14 cellular contexts compared by ENCODE assay signal in genomic region chr6:152701081-152701862, GRCh38. TPM values are rescaled to one million over a fixed set of nuclear protein-coding genes. Genes with fewer than 3 reads are reported as not detected.
DNase-seq lines count a peak whose midpoint lies in the region; ATAC-seq and TF ChIP-seq lines count a peak whose summit lies in the region.
"Had no signal": no experiment of that assay in that cellular context is flagged by ENCODE, and none has a peak within 500 bp of the region (broad histone marks: within the 10 kb centered on the region; RNA-seq: fewer than 3 reads in every experiment).

No MANE protein-coding gene starts in this region.

- WGBS in SK-N-SH (ENCODE audit: low lambda C conversion rate) = 49% methylated on average over 7 of the region's 7 CpGs

- peak overlapping the region; percentile 34 for H3K27ac Mint-ChIP-seq in HFFc6
- H3K27ac Mint-ChIP-seq: activated naive CD8-positive, alpha-beta T cell treated with anti-CD3 and anti-CD28 coated beads, Interleukin-2, amount 10 ng/mL, durations not matched to agents 7 days and 5 days had no signal

- CTCF ChIA-PET in SK-N-SH (lab: Yijun Ruan, JAX) = interaction anchor here (1.2 to 3.0 kb wide), 10 partner anchors 10 to 247 kb away, joined by 3 to 9 read pairs (median 5); no protein-coding TSS in a partner anchor

- DNase-seq in HFFc6 (no peak), SK-N-SH (no peak), fibroblast of lung (ENCODE audit: low read depth in 2 of 2) (peak; percentile 21 to 36), renal cortical epithelial cell (ENCODE audit: low read depth) (peak; percentile 3), OCI-M2 (lab: John Stamatoyannopoulos, UW; ENCODE audit: unreplicated experiment) (no peak), hepatic stellate cell (ENCODE audit: low spot score) (no peak)
- DNase-seq: activated naive CD8-positive, alpha-beta T cell treated with anti-CD3 and anti-CD28 coated beads, Interleukin-2, amount 10 ng/mL, durations not matched to agents 7 days and 5 days; Calu3; MG63; NCI-H2171 treated with DMSO at 0.1 percent for 48 hours; transverse colon had no signal

- H3K36me3 ChIP-seq in SK-N-SH (replicated peaks in 1 of 2; ENCODE audit: control insufficient read depth in 1 of 2, insufficient read depth in 2 of 2, low read length in 1 of 2) (no peaks in the 10 kb centered on the region), fibroblast of lung (ENCODE audit: control insufficient read depth, insufficient read depth, low read length) (no peaks in the 10 kb centered on the region)
- H3K36me3 ChIP-seq: MG63, transverse colon had no signal

- H3K27ac ChIP-seq in SK-N-SH (ENCODE audit: low read depth in 2 of 2, low read length in 1 of 2) = peak overlapping the region; percentile 64 to 92
- H3K27ac ChIP-seq in fibroblast of lung (ENCODE audit: insufficient read depth, low read length) = no peak overlapping the region
- H3K27ac ChIP-seq: transverse colon had no signal

- H3F3A ChIP-seq in SK-N-SH (replicated peaks; ENCODE audit: insufficient read depth) = peaks cover 30% of the 10 kb centered on the region

- H4K20me1 ChIP-seq in SK-N-SH (ENCODE audit: insufficient read depth) = no peaks in the 10 kb centered on the region
- no peaks in the 10 kb centered on the region for H4K20me1 ChIP-seq in fibroblast of lung (ENCODE audit: control insufficient read depth, extremely low read depth, insufficient read depth, low read length)

- POLR2A ChIA-PET in SK-N-SH (lab: Yijun Ruan, JAX) = interaction anchor here (0.6 kb wide), 1 partner anchor 230 kb away, joined by 3 read pairs; no protein-coding TSS in a partner anchor

- H2AFZ ChIP-seq in SK-N-SH (ENCODE audit: low read depth) (peak overlapping the region; percentile 43), fibroblast of lung (ENCODE audit: low read length) (no peak overlapping the region)

- H3K4me3 Mint-ChIP-seq in HFFc6 = peak overlapping the region; percentile 60
- H3K4me3 Mint-ChIP-seq: activated naive CD8-positive, alpha-beta T cell treated with anti-CD3 and anti-CD28 coated beads, Interleukin-2, amount 10 ng/mL, durations not matched to agents 7 days and 5 days had no signal

- no peaks in the 10 kb centered on the region for H3K27me3 Mint-ChIP-seq in HFFc6 (ENCODE audit: insufficient read depth)

- peak overlapping the region; percentile 66 for H3K4me2 ChIP-seq in SK-N-SH
- H3K4me2 ChIP-seq in fibroblast of lung (ENCODE audit: extremely low read depth, insufficient read depth, low read length) = no peak overlapping the region

- H3K9me3 ChIP-seq in SK-N-SH (no peaks in the 10 kb centered on the region), fibroblast of lung (ENCODE audit: control insufficient read depth, insufficient read depth, low read depth, low read length) (no peaks in the 10 kb centered on the region)
- H3K9me3 ChIP-seq: MG63, transverse colon had no signal

- H3K9me3 Mint-ChIP-seq in HFFc6 = no peaks in the 10 kb centered on the region
- H3K9me3 Mint-ChIP-seq: activated naive CD8-positive, alpha-beta T cell treated with anti-CD3 and anti-CD28 coated beads, Interleukin-2, amount 10 ng/mL, durations not matched to agents 7 days and 5 days had no signal

- H3K9ac ChIP-seq in SK-N-SH (peak overlapping the region; percentile 80; the same call in 1 of the 2 replicates), fibroblast of lung (ENCODE audit: insufficient read depth, low read length) (no peak overlapping the region)

- peaks cover 87% of the 10 kb centered on the region for H3K4me1 Mint-ChIP-seq in HFFc6 (ENCODE audit: low read depth)
- H3K4me1 Mint-ChIP-seq: activated naive CD8-positive, alpha-beta T cell treated with anti-CD3 and anti-CD28 coated beads, Interleukin-2, amount 10 ng/mL, durations not matched to agents 7 days and 5 days had no signal

- H3K27me3 ChIP-seq in SK-N-SH (ENCODE audit: insufficient read depth) (no peaks in the 10 kb centered on the region), fibroblast of lung (ENCODE audit: control insufficient read depth, insufficient read depth, low read length) (no peaks in the 10 kb centered on the region)
- H3K27me3 ChIP-seq: MG63 had no signal

- H3K4me1 ChIP-seq in SK-N-SH (ENCODE audit: control insufficient read depth in 1 of 2, insufficient read depth in 2 of 2, low read depth in 1 of 2, low read length in 1 of 2) = no peaks in the 10 kb centered on the region; a peak in 2 of 4 replicates
- no peaks in the 10 kb centered on the region for H3K4me1 ChIP-seq in fibroblast of lung (ENCODE audit: control insufficient read depth, extremely low read depth, insufficient read depth, low read length)
- H3K4me1 ChIP-seq: transverse colon had no signal

- TF ChIP-seq EP300 in SK-N-SH (IDR thresholded peaks at IDR 0.05; ENCODE audit: borderline replicate concordance in 1 of 2, low read depth in 1 of 2, low read length in 1 of 2) = no peak

- H3K79me2 ChIP-seq in SK-N-SH (ENCODE audit: insufficient read depth) = peaks cover 73% of the 10 kb centered on the region
- no peaks in the 10 kb centered on the region for H3K79me2 ChIP-seq in fibroblast of lung (ENCODE audit: control insufficient read depth, insufficient read depth, low read length)

- TF ChIP-seq CTCF in HFFc6 (IDR thresholded peaks at IDR 0.05) (no peak; the same call in 1 of the 2 replicates), SK-N-SH (IDR thresholded peaks at IDR 0.05) (peak; percentile 45), fibroblast of lung (conservative IDR thresholded peaks at IDR 0.05 in 1 of 2, IDR thresholded peaks at IDR 0.05 in 1 of 2; ENCODE audit: low read depth in 1 of 2, low read length in 2 of 2) (no peak)

- TF ChIP-seq RAD21 in SK-N-SH (IDR thresholded peaks at IDR 0.05; ENCODE audit: low read length) = peak; percentile 68

- H3K9me2 ChIP-seq in SK-N-SH = no peaks in the 10 kb centered on the region

- H3K4me3 ChIP-seq in SK-N-SH (ENCODE audit: low read depth in 2 of 2, low read length in 1 of 2) (peak overlapping the region in 1 of 2 experiments; percentile 29; a peak in 1 of 4 replicates), fibroblast of lung (replicated peaks in 1 of 4; ENCODE audit: control extremely low read depth in 1 of 4, insufficient read depth in 1 of 4, low read depth in 3 of 4, low read length in 4 of 4) (no peak overlapping the region)
- H3K4me3 ChIP-seq: MG63, transverse colon had no signal

- H3K36me3 Mint-ChIP-seq in HFFc6 (ENCODE audit: low read depth) = no peaks in the 10 kb centered on the region
- H3K36me3 Mint-ChIP-seq: activated naive CD8-positive, alpha-beta T cell treated with anti-CD3 and anti-CD28 coated beads, Interleukin-2, amount 10 ng/mL, durations not matched to agents 7 days and 5 days had no signal

- ATAC-seq in HG03175 (IDR thresholded peaks at IDR 0.05; ENCODE audit: unreplicated experiment) (no peak), GM19035 (IDR thresholded peaks at IDR 0.05; ENCODE audit: unreplicated experiment) (no peak)

TF ChIP-seq in SK-N-SH, 30 proteins besides CTCF, POLR2A, EP300 and RAD21:
- TF ChIP-seq JUND (IDR thresholded peaks at IDR 0.05) (no peak), TCF12 (IDR thresholded peaks at IDR 0.05) (no peak)
- TF ChIP-seq, protein P1, sequence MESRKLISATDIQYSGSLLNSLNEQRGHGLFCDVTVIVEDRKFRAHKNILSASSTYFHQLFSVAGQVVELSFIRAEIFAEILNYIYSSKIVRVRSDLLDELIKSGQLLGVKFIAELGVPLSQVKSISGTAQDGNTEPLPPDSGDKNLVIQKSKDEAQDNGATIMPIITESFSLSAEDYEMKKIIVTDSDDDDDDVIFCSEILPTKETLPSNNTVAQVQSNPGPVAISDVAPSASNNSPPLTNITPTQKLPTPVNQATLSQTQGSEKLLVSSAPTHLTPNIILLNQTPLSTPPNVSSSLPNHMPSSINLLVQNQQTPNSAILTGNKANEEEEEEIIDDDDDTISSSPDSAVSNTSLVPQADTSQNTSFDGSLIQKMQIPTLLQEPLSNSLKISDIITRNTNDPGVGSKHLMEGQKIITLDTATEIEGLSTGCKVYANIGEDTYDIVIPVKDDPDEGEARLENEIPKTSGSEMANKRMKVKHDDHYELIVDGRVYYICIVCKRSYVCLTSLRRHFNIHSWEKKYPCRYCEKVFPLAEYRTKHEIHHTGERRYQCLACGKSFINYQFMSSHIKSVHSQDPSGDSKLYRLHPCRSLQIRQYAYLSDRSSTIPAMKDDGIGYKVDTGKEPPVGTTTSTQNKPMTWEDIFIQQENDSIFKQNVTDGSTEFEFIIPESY (IDR thresholded peaks at IDR 0.05; ENCODE audit: borderline replicate concordance, low read depth) = no peak

RNA-seq across cellular contexts. Expression of gene MYCT1, which starts 3.6 kb away (rescaled TPM):
- total RNA-seq in HFFc6 (2021; fragmentation: NEBNext Ultra II Directional; extraction: Animal tissue kit (Norgen Biotek cat#: 25700)) = 1 to 10 TPM in 5 of 6 experiments, under 1 TPM in 1; 0.71 to 2.0 (median 1.7) TPM
- polyA plus RNA-seq in SK-N-SH (2012; rRNA removed) (7.6 and 15.4 TPM in 2 replicates), fibroblast of lung (0.08 TPM in 1 of 2 replicates, not detected in the other)
- 12.7 and 15.0 TPM in 2 replicates for polyA plus RNA-seq in SK-N-SH (2012; cell fraction: cytosol; rRNA removed)
- 4.0 and 9.9 TPM in 2 replicates for polyA plus RNA-seq in SK-N-SH (2012; cell fraction: nucleus; rRNA removed)
- total RNA-seq in fibroblast of lung (under 0.01 TPM in 1 of 2 replicates, not detected in the other), renal cortical epithelial cell (0.15 and 0.52 TPM in 2 replicates)
- polyA plus RNA-seq in fibroblast of lung (2012) = 0.12 TPM in 1 of 2 replicates, not detected in the other
- polyA minus RNA-seq in fibroblast of lung (ENCODE audit: low replicate concordance) = not detected in 2 replicates
- total RNA-seq: activated naive CD8-positive, alpha-beta T cell treated with anti-CD3 and anti-CD28 coated beads, Interleukin-2, amount 10 ng/mL, durations not matched to agents 7 days and 5 days; Calu3 had no signal

RNA-seq across cellular contexts. Expression of gene VIP, which starts 49.3 kb away (rescaled TPM):
- total RNA-seq in HFFc6 (2021; fragmentation: NEBNext Ultra II Directional; extraction: Animal tissue kit (Norgen Biotek cat#: 25700)) = not detected
- polyA plus RNA-seq in SK-N-SH (2012; rRNA removed) (2.5 and 4.8 TPM in 2 replicates), fibroblast of lung (not detected in 2 replicates)
- polyA plus RNA-seq in SK-N-SH (2012; cell fraction: cytosol; rRNA removed) = 3.9 and 5.3 TPM in 2 replicates
- polyA plus RNA-seq in SK-N-SH (2012; cell fraction: nucleus; rRNA removed) = 5.3 and 10.4 TPM in 2 replicates
- total RNA-seq in fibroblast of lung (not detected in 2 replicates), renal cortical epithelial cell (not detected in 2 replicates)
- polyA plus RNA-seq in fibroblast of lung (2012) = not detected in 2 replicates
- not detected in 2 replicates for polyA minus RNA-seq in fibroblast of lung (ENCODE audit: low replicate concordance)
- total RNA-seq: activated naive CD8-positive, alpha-beta T cell treated with anti-CD3 and anti-CD28 coated beads, Interleukin-2, amount 10 ng/mL, durations not matched to agents 7 days and 5 days; Calu3; mononuclear cell had no signal

Comparison
In these comparisons a context has a peak if more than half of its experiments do, and no peak if none do; other contexts are left out.
1. DNase-seq: peak in fibroblast of lung (2 of 2) and renal cortical epithelial cell (single experiment); none in HFFc6 (single experiment), SK-N-SH (single experiment), OCI-M2 (single experiment) and hepatic stellate cell (single experiment).